Comparison of ENCODE assay signal across 18 cellular contexts in genomic region chr10:42955493-42955889, GRCh38.
DNase-seq lines count a peak whose midpoint lies in the region; ATAC-seq, FAIRE-seq and TF ChIP-seq lines count a peak whose summit lies in the region.
"Had no signal": no experiment of that assay in that cellular context is flagged by ENCODE, and none has a peak within 500 bp of the region (broad histone marks: within the 10 kb centered on the region; RNA-seq: fewer than 3 reads in every experiment).

No MANE protein-coding gene starts in this region.

- H3K4me3 ChIP-seq in right atrium auricular region (no peak overlapping the region), kidney (ENCODE audit: low read length in 2 of 2) (no peak overlapping the region), WERI-Rb-1 (ENCODE audit: low read depth, low read length) (no peak overlapping the region)
- H3K4me3 ChIP-seq: K562 had no signal

- no peak for ATAC-seq in left ventricle myocardium superior
- ATAC-seq in GM19397 (IDR thresholded peaks at IDR 0.05; ENCODE audit: unreplicated experiment) = no peak
- ATAC-seq: K562 had no signal

- TF ChIP-seq CTCF in right atrium auricular region (IDR thresholded peaks at IDR 0.05) (no peak), kidney (IDR thresholded peaks at IDR 0.05; ENCODE audit: borderline replicate concordance, extremely low read depth, insufficient read depth) (no peak), WERI-Rb-1 (IDR thresholded peaks at IDR 0.05; ENCODE audit: low read depth, low read length) (no peak)

- H3K27me3 Mint-ChIP-seq in activated CD4-positive, alpha-beta T cell treated with anti-CD3 and anti-CD28 coated beads, Interleukin-2, amount 10 ng/mL, durations not matched to agents 7 days and 5 days = peaks cover 6% of the 10 kb centered on the region

- H3K9me3 ChIP-seq in right atrium auricular region = peaks cover 0 to 6% of the 10 kb centered on the region in 2 donors
- no peaks in the 10 kb centered on the region for H3K9me3 ChIP-seq in kidney (ENCODE audit: control insufficient read depth in 1 of 2, low read length in 2 of 2)
- peaks cover 6% of the 10 kb centered on the region for H3K9me3 ChIP-seq in WERI-Rb-1 (ENCODE audit: severe bottlenecking)

- H3K36me3 ChIP-seq in right atrium auricular region = no peaks in the 10 kb centered on the region
- H3K36me3 ChIP-seq in kidney (ENCODE audit: control insufficient read depth in 1 of 2, insufficient read depth in 2 of 2, low read length in 2 of 2) = no peaks in the 10 kb centered on the region
- no peaks in the 10 kb centered on the region for H3K36me3 ChIP-seq in WERI-Rb-1

- no peak for FAIRE-seq in kidney (lab: Jason Lieb, UNC)
- FAIRE-seq: K562 had no signal

- intact Hi-C loops in left ventricle myocardium superior (cut with micrococcal nuclease) (no loop called here), kidney (cut with DNase I) (no loop called here), posterior vena cava (cut with DNase I) (no loop called here)

- H3K9me3 Mint-ChIP-seq in activated CD4-positive, alpha-beta T cell treated with anti-CD3 and anti-CD28 coated beads, Interleukin-2, amount 10 ng/mL, durations not matched to agents 7 days and 5 days = no peaks in the 10 kb centered on the region

- no peaks in the 10 kb centered on the region for H3K36me3 Mint-ChIP-seq in activated CD4-positive, alpha-beta T cell treated with anti-CD3 and anti-CD28 coated beads, Interleukin-2, amount 10 ng/mL, durations not matched to agents 7 days and 5 days (ENCODE audit: low read depth)
- H3K36me3 Mint-ChIP-seq: CD14-positive monocyte had no signal

- H3K27ac ChIP-seq in right atrium auricular region (no peak overlapping the region), kidney (ENCODE audit: low read depth in 2 of 2, low read length in 2 of 2) (no peak overlapping the region), WERI-Rb-1 (no peak overlapping the region)

- H3K4me1 ChIP-seq in right atrium auricular region (peaks cover 0 to 19% of the 10 kb centered on the region in 2 donors), kidney (ENCODE audit: control insufficient read depth in 1 of 2, insufficient read depth in 1 of 2, low read depth in 1 of 2, low read length in 2 of 2) (peaks cover 0 to 9% of the 10 kb centered on the region in 2 donors)

- no peak overlapping the region for H3K4me3 Mint-ChIP-seq in activated CD4-positive, alpha-beta T cell treated with anti-CD3 and anti-CD28 coated beads, Interleukin-2, amount 10 ng/mL, durations not matched to agents 7 days and 5 days
- H3K4me3 Mint-ChIP-seq: CD14-positive monocyte had no signal

- DNase-seq in right atrium auricular region (ENCODE audit: low spot score) (peak; percentile 23), left ventricle myocardium superior (no peak), kidney (peak; percentile 32), posterior vena cava (ENCODE audit: low spot score) (peak; percentile 66), WERI-Rb-1 (no peak)
- no peak for DNase-seq in activated CD4-positive, alpha-beta T cell treated with anti-CD3 and anti-CD28 coated beads, Interleukin-2, amount 10 ng/mL, durations not matched to agents 7 days and 5 days
- DNase-seq: ACHN; AML-193; DMS 273 treated with DMSO at 0.1 percent for 48 hours; GF-D8; NCI-H1417 treated with DMSO at 0.1 percent for 48 hours; NCI-H1930; NCI-H526 treated with DMSO at 0.1 percent for 48 hours; NK-92 treated with Interleukin-12 subunit alpha and Interleukin-12 subunit beta, amount 100 ng/mL, for 24 hours; OCI-M1 had no signal

- no peak overlapping the region for H3K9ac ChIP-seq in kidney (ENCODE audit: low read length in 2 of 2)

- no peak overlapping the region for H3K27ac Mint-ChIP-seq in activated CD4-positive, alpha-beta T cell treated with anti-CD3 and anti-CD28 coated beads, Interleukin-2, amount 10 ng/mL, durations not matched to agents 7 days and 5 days
- H3K27ac Mint-ChIP-seq: CD14-positive monocyte had no signal

- CTCF ChIA-PET in activated CD4-positive, alpha-beta T cell treated with anti-CD3 and anti-CD28 coated beads, Interleukin-2, amount 10 ng/mL, durations not matched to agents 7 days and 5 days (lab: Charles Lee) = no interaction called here

- POLR2A ChIA-PET in activated CD4-positive, alpha-beta T cell treated with anti-CD3 and anti-CD28 coated beads, Interleukin-2, amount 10 ng/mL, durations not matched to agents 7 days and 5 days (lab: Charles Lee) = no interaction called here

- H3K27me3 ChIP-seq in right atrium auricular region = no peaks in the 10 kb centered on the region
- H3K27me3 ChIP-seq in WERI-Rb-1 (ENCODE audit: insufficient read depth, low read depth, severe bottlenecking) = peaks cover 76% of the 10 kb centered on the region

- no peaks in the 10 kb centered on the region for H3K4me1 Mint-ChIP-seq in activated CD4-positive, alpha-beta T cell treated with anti-CD3 and anti-CD28 coated beads, Interleukin-2, amount 10 ng/mL, durations not matched to agents 7 days and 5 days

Comparison
In these comparisons a context has a peak if more than half of its experiments do, and no peak if none do; other contexts are left out.
1. DNase-seq: peak in right atrium auricular region (single experiment), kidney (single experiment) and posterior vena cava (single experiment); none in left ventricle myocardium superior (single experiment), WERI-Rb-1 (single experiment) and activated CD4-positive, alpha-beta T cell treated with anti-CD3 and anti-CD28 coated beads, Interleukin-2, amount 10 ng/mL, durations not matched to agents 7 days and 5 days (single experiment).